Comparison of ENCODE assay signal across 25 cellular contexts in genomic region chr12:125744201-125744600, GRCh38.
"Had no signal": no experiment of that assay in that cellular context is flagged by ENCODE, and none has a peak within 500 bp of the region (broad histone marks: within the 10 kb centered on the region; RNA-seq: fewer than 3 reads in every experiment).

No MANE protein-coding gene starts in this region.

- H3K27ac Mint-ChIP-seq: activated CD4-positive, alpha-beta memory T cell treated with anti-CD3 and anti-CD28 coated beads for 36 hours; activated CD4-positive, alpha-beta T cell treated with anti-CD3 and anti-CD28 coated beads for 36 hours; activated CD4-positive, alpha-beta T cell treated with anti-CD3 and anti-CD28 coated beads, Interleukin-2, amount 10 ng/mL, durations not matched to agents 24 days and 14 days; activated CD8-positive, alpha-beta memory T cell treated with anti-CD3 and anti-CD28 coated beads, Interleukin-2, amount 10 ng/mL, durations not matched to agents 7 days and 5 days; activated CD8-positive, alpha-beta T cell treated with anti-CD3 and anti-CD28 coated beads, Interleukin-2, amount 10 ng/mL, durations not matched to agents 7 days and 5 days; activated naive CD4-positive, alpha-beta T cell treated with anti-CD3 and anti-CD28 coated beads for 36 hours; activated naive CD4-positive, alpha-beta T cell treated with anti-CD3 and anti-CD28 coated beads, Interleukin-2, amount 50 U/mL, for 24 hours; activated naive CD8-positive, alpha-beta T cell treated with anti-CD3 and anti-CD28 coated beads, Interleukin-2, amount 10 ng/mL, durations not matched to agents 7 days and 5 days; activated T-helper 1 cell treated with anti-CD3 and anti-CD28 coated beads, Interleukin-12 subunit alpha, Interleukin-12 subunit beta, Interleukin-2, Interleukin-4 antibody, amounts not matched to agents 30 ng/mL and 10 ng/mL and 1 ng/mL, durations not matched to agents 14 hours and 24 hours and 36 hours; activated T-helper 2 cell treated with anti-CD3 and anti-CD28 coated beads, Interferon-gamma antibody, Interleukin-2, Interleukin-4, amounts not matched to agents 10 μg/mL and 5 μg/mL and 100 μg/mL, durations not matched to agents 14 hours and 24 hours and 36 hours; brain had no signal

- DNase-seq: activated CD4-positive, alpha-beta memory T cell treated with anti-CD3 and anti-CD28 coated beads for 36 hours; activated CD4-positive, alpha-beta T cell treated with anti-CD3 and anti-CD28 coated beads for 36 hours; activated CD4-positive, alpha-beta T cell treated with anti-CD3 and anti-CD28 coated beads, Interleukin-2, amount 10 ng/mL, durations not matched to agents 24 days and 14 days; activated CD4-positive, CD25-positive, alpha-beta regulatory T cell; activated CD4-positive, CD25-positive, alpha-beta regulatory T cell treated with anti-CD3 and anti-CD28 coated beads, Interleukin-2, amount 50 U/mL, for 72 hours; activated CD8-positive, alpha-beta memory T cell treated with anti-CD3 and anti-CD28 coated beads, Interleukin-2, amount 10 ng/mL, durations not matched to agents 7 days and 5 days; activated CD8-positive, alpha-beta memory T cell treated with anti-CD3 and anti-CD28 coated beads, Interleukin-2, amount 50 U/mL, for 4 hours; activated CD8-positive, alpha-beta T cell treated with anti-CD3 and anti-CD28 coated beads, Interleukin-2, amount 10 ng/mL, durations not matched to agents 7 days and 5 days; activated effector memory CD4-positive, alpha-beta T cell treated with anti-CD3 and anti-CD28 coated beads, Interleukin-2, amount 50 U/mL, for 16 hours; activated naive CD4-positive, alpha-beta T cell treated with anti-CD3 and anti-CD28 coated beads for 36 hours; activated naive CD8-positive, alpha-beta T cell treated with anti-CD3 and anti-CD28 coated beads, Interleukin-2, amount 10 ng/mL, durations not matched to agents 7 days and 5 days; activated T-cell treated with anti-CD3 and anti-CD28 coated beads, Interleukin-2, amount 50 U/mL, for 1 hour; activated T-cell treated with anti-CD3 and anti-CD28 coated beads, Interleukin-2, amount 50 U/mL, for 48 hours; central memory CD4-positive, alpha-beta T cell; cerebellar nuclear complex; colonic mucosa; effector CD8-positive, alpha-beta T cell; esophagus squamous epithelium; foreskin melanocyte; heart right ventricle had no signal

- H3K36me3 Mint-ChIP-seq: activated CD4-positive, alpha-beta memory T cell treated with anti-CD3 and anti-CD28 coated beads for 36 hours; activated CD8-positive, alpha-beta memory T cell treated with anti-CD3 and anti-CD28 coated beads, Interleukin-2, amount 10 ng/mL, durations not matched to agents 7 days and 5 days; activated naive CD4-positive, alpha-beta T cell treated with anti-CD3 and anti-CD28 coated beads, Interleukin-2, amount 50 U/mL, for 24 hours; activated naive CD8-positive, alpha-beta T cell treated with anti-CD3 and anti-CD28 coated beads, Interleukin-2, amount 10 ng/mL, durations not matched to agents 7 days and 5 days; brain had no signal

- ATAC-seq: activated CD4-positive, alpha-beta T cell treated with anti-CD3 and anti-CD28 coated beads for 36 hours; activated CD8-positive, alpha-beta memory T cell treated with anti-CD3 and anti-CD28 coated beads, Interleukin-2, amount 10 ng/mL, durations not matched to agents 7 days and 5 days; activated CD8-positive, alpha-beta T cell treated with anti-CD3 and anti-CD28 coated beads, Interleukin-2, amount 10 ng/mL, durations not matched to agents 7 days and 5 days; gastroesophageal sphincter; heart right ventricle had no signal

- H3K9me3 Mint-ChIP-seq: activated naive CD4-positive, alpha-beta T cell treated with anti-CD3 and anti-CD28 coated beads for 36 hours had no signal
